Comparison of ENCODE assay signal across 1 cellular context in the genomic region with DNA sequence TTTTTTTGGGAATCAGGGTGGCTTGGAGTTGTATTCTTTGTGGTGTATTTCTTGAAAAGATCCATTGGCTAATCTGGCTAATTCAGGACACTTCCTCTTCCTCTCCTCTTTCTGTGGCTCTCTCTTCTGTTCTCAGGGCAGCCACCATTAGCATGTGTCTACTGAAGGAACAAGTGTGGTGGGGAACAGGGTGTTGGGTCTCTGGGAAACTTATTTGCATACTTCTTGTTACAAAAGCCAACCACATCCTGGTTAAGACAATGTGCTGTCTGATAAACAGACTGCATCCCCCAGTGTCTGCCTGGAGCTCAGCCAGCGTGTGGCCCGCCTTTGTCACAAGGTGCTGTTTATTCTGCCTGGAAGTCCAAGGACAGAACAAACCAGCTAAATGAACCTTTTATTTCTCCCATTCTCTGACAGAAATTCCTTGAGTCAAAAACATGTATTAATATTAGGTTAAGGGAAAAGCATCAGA.
TF ChIP-seq lines count a peak whose summit lies in the region.

No MANE protein-coding gene starts in this region.

TF ChIP-seq in HepG2, 621 proteins besides CTCF, POLR2A, EP300 and RAD21 (continued from another document and continues in another):
- TF ChIP-seq SNAPC2 (CRISPR knock-in tag; IDR thresholded peaks at IDR 0.05) (peak; percentile 93; the same call in 1 of the 2 replicates), ZNF230 (CRISPR knock-in tag; IDR thresholded peaks at IDR 0.05) (no peak), ZNF720 (CRISPR knock-in tag; IDR thresholded peaks at IDR 0.05) (no peak), ZNF101 (CRISPR knock-in tag; IDR thresholded peaks at IDR 0.05; ENCODE audit: borderline replicate concordance, low read depth) (no peak), MYNN (CRISPR knock-in tag; IDR thresholded peaks at IDR 0.05; ENCODE audit: low read depth) (no peak), NAIF1 (CRISPR knock-in tag; IDR thresholded peaks at IDR 0.05; ENCODE audit: borderline replicate concordance) (no peak), ETV5 (CRISPR knock-in tag; IDR thresholded peaks at IDR 0.05; ENCODE audit: borderline replicate concordance) (peak; percentile 92), ZNF629 (CRISPR knock-in tag; conservative IDR thresholded peaks at IDR 0.05) (no peak), ZNF10 (CRISPR knock-in tag; IDR thresholded peaks at IDR 0.05; ENCODE audit: borderline replicate concordance, low read depth) (no peak), ARNTL (CRISPR knock-in tag; IDR thresholded peaks at IDR 0.05) (peak; percentile 85), AGO1 (IDR thresholded peaks at IDR 0.05; ENCODE audit: low read depth, low read length, poor library complexity, severe bottlenecking) (no peak), HDAC1 (CRISPR knock-in tag; IDR thresholded peaks at IDR 0.05) (peak; percentile 29; the same call in 1 of the 2 replicates), NCOA5 (CRISPR knock-in tag; IDR thresholded peaks at IDR 0.05) (no peak), AHR (CRISPR knock-in tag; IDR thresholded peaks at IDR 0.05) (no peak), ZNF576 (CRISPR knock-in tag; IDR thresholded peaks at IDR 0.05) (no peak), ZNF468 (CRISPR knock-in tag; IDR thresholded peaks at IDR 0.05) (no peak), ASH2L (IDR thresholded peaks at IDR 0.05; ENCODE audit: insufficient read length, low read depth, low read length) (peak; percentile 16), SSRP1 (CRISPR knock-in tag; IDR thresholded peaks at IDR 0.05) (peak; percentile 80; the same call in 1 of the 2 replicates), ZNF460 (CRISPR knock-in tag; IDR thresholded peaks at IDR 0.05; ENCODE audit: borderline replicate concordance) (no peak), RELA (CRISPR knock-in tag; IDR thresholded peaks at IDR 0.05) (no peak), ATM (IDR thresholded peaks at IDR 0.05; ENCODE audit: borderline replicate concordance) (no peak), SP2 (CRISPR knock-in tag; IDR thresholded peaks at IDR 0.05) (no peak), DPF2 (CRISPR knock-in tag; IDR thresholded peaks at IDR 0.05; ENCODE audit: borderline replicate concordance, low read depth) (peak; percentile 81), ATF7-NPFF (CRISPR knock-in tag; IDR thresholded peaks at IDR 0.05; ENCODE audit: low read depth) (peak; percentile 35; the same call in 1 of the 2 replicates), IRF2 (CRISPR knock-in tag; IDR thresholded peaks at IDR 0.05) (peak; percentile 92), TRIM22 (IDR thresholded peaks at IDR 0.05) (no peak), GTF2F1 (IDR thresholded peaks at IDR 0.05; ENCODE audit: low read length) (no peak), NFRKB (IDR thresholded peaks at IDR 0.05) (no peak), ZNF562 (CRISPR knock-in tag; IDR thresholded peaks at IDR 0.05; ENCODE audit: borderline replicate concordance) (no peak), NPAS2 (CRISPR knock-in tag; IDR thresholded peaks at IDR 0.05; ENCODE audit: borderline replicate concordance) (no peak), KMT2A (CRISPR knock-in tag; IDR thresholded peaks at IDR 0.05) (no peak), ZMYM4 (CRISPR knock-in tag; IDR thresholded peaks at IDR 0.05) (peak; percentile 83), TSC22D2 (CRISPR knock-in tag; IDR thresholded peaks at IDR 0.05; ENCODE audit: borderline replicate concordance) (no peak), ELF1 (CRISPR knock-in tag; IDR thresholded peaks at IDR 0.05) (peak; percentile 48; the same call in 1 of the 2 replicates), ZNF205 (CRISPR knock-in tag; IDR thresholded peaks at IDR 0.05) (0 out of 2 replicates have a peak, but pooled peaks have one; percentile 32), TCF12 (IDR thresholded peaks at IDR 0.05) (no peak), TCF12 (CRISPR knock-in tag; IDR thresholded peaks at IDR 0.05) (no peak), GRHL1 (CRISPR knock-in tag; conservative IDR thresholded peaks at IDR 0.05) (no peak), ZMAT3 (CRISPR knock-in tag; conservative IDR thresholded peaks at IDR 0.05) (no peak), FUBP1 (CRISPR knock-in tag; IDR thresholded peaks at IDR 0.05; ENCODE audit: borderline replicate concordance) (peak; percentile 70; the same call in 1 of the 2 replicates), MAZ (IDR thresholded peaks at IDR 0.05; ENCODE audit: borderline replicate concordance, low read depth, low read length) (no peak), MAZ (CRISPR knock-in tag; IDR thresholded peaks at IDR 0.05; ENCODE audit: low read depth) (no peak), REXO4 (CRISPR knock-in tag; IDR thresholded peaks at IDR 0.05; ENCODE audit: borderline replicate concordance) (no peak), CBX5 (CRISPR knock-in tag; IDR thresholded peaks at IDR 0.05; ENCODE audit: borderline replicate concordance) (peak; percentile 87; the same call in 1 of the 2 replicates), ZNF644 (CRISPR knock-in tag; IDR thresholded peaks at IDR 0.05; ENCODE audit: low read depth) (peak; percentile 36; the same call in 1 of the 2 replicates), HIVEP1 (CRISPR knock-in tag; IDR thresholded peaks at IDR 0.05) (no peak), KDM4B (CRISPR knock-in tag; IDR thresholded peaks at IDR 0.05) (peak; percentile 88; the same call in 1 of the 2 replicates), HOXA3 (CRISPR knock-in tag; IDR thresholded peaks at IDR 0.05) (peak; percentile 79; the same call in 1 of the 2 replicates)
- TF ChIP-seq, protein P1, sequence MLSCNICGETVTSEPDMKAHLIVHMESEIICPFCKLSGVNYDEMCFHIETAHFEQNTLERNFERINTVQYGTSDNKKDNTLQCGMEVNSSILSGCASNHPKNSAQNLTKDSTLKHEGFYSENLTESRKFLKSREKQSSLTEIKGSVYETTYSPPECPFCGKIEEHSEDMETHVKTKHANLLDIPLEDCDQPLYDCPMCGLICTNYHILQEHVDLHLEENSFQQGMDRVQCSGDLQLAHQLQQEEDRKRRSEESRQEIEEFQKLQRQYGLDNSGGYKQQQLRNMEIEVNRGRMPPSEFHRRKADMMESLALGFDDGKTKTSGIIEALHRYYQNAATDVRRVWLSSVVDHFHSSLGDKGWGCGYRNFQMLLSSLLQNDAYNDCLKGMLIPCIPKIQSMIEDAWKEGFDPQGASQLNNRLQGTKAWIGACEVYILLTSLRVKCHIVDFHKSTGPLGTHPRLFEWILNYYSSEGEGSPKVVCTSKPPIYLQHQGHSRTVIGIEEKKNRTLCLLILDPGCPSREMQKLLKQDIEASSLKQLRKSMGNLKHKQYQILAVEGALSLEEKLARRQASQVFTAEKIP (CRISPR knock-in tag; IDR thresholded peaks at IDR 0.05; ENCODE audit: borderline replicate concordance) = no peak
- TF ChIP-seq, protein P2, sequence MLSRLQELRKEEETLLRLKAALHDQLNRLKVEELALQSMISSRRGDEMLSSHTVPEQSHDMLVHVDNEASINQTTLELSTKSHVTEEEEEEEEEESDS (CRISPR knock-in tag; IDR thresholded peaks at IDR 0.05; ENCODE audit: borderline replicate concordance) = 0 out of 2 replicates have a peak, but pooled peaks have one; percentile 79
- TF ChIP-seq, protein P3, sequence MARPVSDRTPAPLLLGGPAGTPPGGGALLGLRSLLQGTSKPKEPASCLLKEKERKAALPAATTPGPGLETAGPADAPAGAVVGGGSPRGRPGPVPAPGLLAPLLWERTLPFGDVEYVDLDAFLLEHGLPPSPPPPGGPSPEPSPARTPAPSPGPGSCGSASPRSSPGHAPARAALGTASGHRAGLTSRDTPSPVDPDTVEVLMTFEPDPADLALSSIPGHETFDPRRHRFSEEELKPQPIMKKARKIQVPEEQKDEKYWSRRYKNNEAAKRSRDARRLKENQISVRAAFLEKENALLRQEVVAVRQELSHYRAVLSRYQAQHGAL (CRISPR knock-in tag; IDR thresholded peaks at IDR 0.05; ENCODE audit: not compliant biosample characterization) = no peak
- TF ChIP-seq, protein P4, sequence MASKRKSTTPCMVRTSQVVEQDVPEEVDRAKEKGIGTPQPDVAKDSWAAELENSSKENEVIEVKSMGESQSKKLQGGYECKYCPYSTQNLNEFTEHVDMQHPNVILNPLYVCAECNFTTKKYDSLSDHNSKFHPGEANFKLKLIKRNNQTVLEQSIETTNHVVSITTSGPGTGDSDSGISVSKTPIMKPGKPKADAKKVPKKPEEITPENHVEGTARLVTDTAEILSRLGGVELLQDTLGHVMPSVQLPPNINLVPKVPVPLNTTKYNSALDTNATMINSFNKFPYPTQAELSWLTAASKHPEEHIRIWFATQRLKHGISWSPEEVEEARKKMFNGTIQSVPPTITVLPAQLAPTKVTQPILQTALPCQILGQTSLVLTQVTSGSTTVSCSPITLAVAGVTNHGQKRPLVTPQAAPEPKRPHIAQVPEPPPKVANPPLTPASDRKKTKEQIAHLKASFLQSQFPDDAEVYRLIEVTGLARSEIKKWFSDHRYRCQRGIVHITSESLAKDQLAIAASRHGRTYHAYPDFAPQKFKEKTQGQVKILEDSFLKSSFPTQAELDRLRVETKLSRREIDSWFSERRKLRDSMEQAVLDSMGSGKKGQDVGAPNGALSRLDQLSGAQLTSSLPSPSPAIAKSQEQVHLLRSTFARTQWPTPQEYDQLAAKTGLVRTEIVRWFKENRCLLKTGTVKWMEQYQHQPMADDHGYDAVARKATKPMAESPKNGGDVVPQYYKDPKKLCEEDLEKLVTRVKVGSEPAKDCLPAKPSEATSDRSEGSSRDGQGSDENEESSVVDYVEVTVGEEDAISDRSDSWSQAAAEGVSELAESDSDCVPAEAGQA (IDR thresholded peaks at IDR 0.05; ENCODE audit: low read depth) = no peak; the same call in 1 of the 2 replicates
- TF ChIP-seq, protein P4 (CRISPR knock-in tag; IDR thresholded peaks at IDR 0.05; ENCODE audit: borderline replicate concordance) = no peak
- TF ChIP-seq, protein P5, sequence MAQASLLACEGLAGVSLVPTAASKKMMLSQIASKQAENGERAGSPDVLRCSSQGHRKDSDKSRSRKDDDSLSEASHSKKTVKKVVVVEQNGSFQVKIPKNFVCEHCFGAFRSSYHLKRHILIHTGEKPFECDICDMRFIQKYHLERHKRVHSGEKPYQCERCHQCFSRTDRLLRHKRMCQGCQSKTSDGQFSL (CRISPR knock-in tag; IDR thresholded peaks at IDR 0.05) = no peak
- TF ChIP-seq, protein P6, sequence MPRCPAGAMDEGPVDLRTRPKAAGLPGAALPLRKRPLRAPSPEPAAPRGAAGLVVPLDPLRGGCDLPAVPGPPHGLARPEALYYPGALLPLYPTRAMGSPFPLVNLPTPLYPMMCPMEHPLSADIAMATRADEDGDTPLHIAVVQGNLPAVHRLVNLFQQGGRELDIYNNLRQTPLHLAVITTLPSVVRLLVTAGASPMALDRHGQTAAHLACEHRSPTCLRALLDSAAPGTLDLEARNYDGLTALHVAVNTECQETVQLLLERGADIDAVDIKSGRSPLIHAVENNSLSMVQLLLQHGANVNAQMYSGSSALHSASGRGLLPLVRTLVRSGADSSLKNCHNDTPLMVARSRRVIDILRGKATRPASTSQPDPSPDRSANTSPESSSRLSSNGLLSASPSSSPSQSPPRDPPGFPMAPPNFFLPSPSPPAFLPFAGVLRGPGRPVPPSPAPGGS (CRISPR knock-in tag; IDR thresholded peaks at IDR 0.05) = no peak
